Comparison of ENCODE assay signal across 34 cellular contexts in genomic region chr3:122926811-122927210, GRCh38.
"Had no signal": no experiment of that assay in that cellular context is flagged by ENCODE, and none has a peak within 500 bp of the region (broad histone marks: within the 10 kb centered on the region; RNA-seq: fewer than 3 reads in every experiment).

No MANE protein-coding gene starts in this region.

- H3K27ac ChIP-seq: adrenal gland, body of pancreas, brain microvascular endothelial cell, breast epithelium, VCaP had no signal

- H3K27ac Mint-ChIP-seq: activated B cell treated with CpG ODN at 0.5 μM for 24 hours; activated CD4-positive, alpha-beta memory T cell treated with anti-CD3 and anti-CD28 coated beads for 36 hours; activated CD4-positive, alpha-beta T cell treated with anti-CD3 and anti-CD28 coated beads, Interleukin-2, amount 10 ng/mL, durations not matched to agents 24 days and 14 days; activated CD8-positive, alpha-beta T cell treated with anti-CD3 and anti-CD28 coated beads for 36 hours; activated naive CD4-positive, alpha-beta T cell treated with anti-CD3 and anti-CD28 coated beads for 36 hours; activated naive CD4-positive, alpha-beta T cell treated with anti-CD3 and anti-CD28 coated beads, Interleukin-2, amount 50 U/mL, for 72 hours; activated naive CD8-positive, alpha-beta T cell treated with anti-CD3 and anti-CD28 coated beads for 36 hours; activated T-cell treated with anti-CD3 and anti-CD28 coated beads, Interleukin-2, amount 50 U/mL, for 72 hours; activated T-helper 1 cell treated with anti-CD3 and anti-CD28 coated beads, Interleukin-12 subunit alpha, Interleukin-12 subunit beta, Interleukin-2, Interleukin-4 antibody, amounts not matched to agents 30 ng/mL and 10 ng/mL and 1 ng/mL, durations not matched to agents 14 hours and 24 hours and 36 hours; activated T-helper 17 cell treated with anti-CD3 and anti-CD28 coated beads, Interleukin-2, amount 50 U/mL, for 72 hours; T-helper 2 cell treated with Interferon-gamma antibody and Interleukin-4, amounts not matched to agents 5 μg/mL and 100 μg/mL, for 36 hours had no signal

- DNase-seq: activated B cell treated with CpG ODN at 0.5 μM for 24 hours; activated CD4-positive, alpha-beta memory T cell treated with anti-CD3 and anti-CD28 coated beads for 36 hours; activated CD4-positive, alpha-beta T cell treated with anti-CD3 and anti-CD28 coated beads for 4 hours; activated CD4-positive, alpha-beta T cell treated with anti-CD3 and anti-CD28 coated beads, Interleukin-2, amount 10 ng/mL, durations not matched to agents 24 days and 14 days; activated CD4-positive, alpha-beta T cell treated with anti-CD3 and anti-CD28 coated beads, Interleukin-2, amount 50 U/mL, for 1 hour; activated CD4-positive, alpha-beta T cell treated with anti-CD3 and anti-CD28 coated beads, Interleukin-2, amount 50 U/mL, for 4 hours; activated CD4-positive, CD25-positive, alpha-beta regulatory T cell treated with anti-CD3 and anti-CD28 coated beads, Interleukin-2, amount 50 U/mL, for 72 hours; activated CD8-positive, alpha-beta memory T cell treated with anti-CD3 and anti-CD28 coated beads, Interleukin-2, amount 50 U/mL, for 4 hours; activated CD8-positive, alpha-beta T cell treated with anti-CD3 and anti-CD28 coated beads for 36 hours; activated gamma-delta T cell treated with Interleukin-2 at 50 U/mL for 16 hours; activated naive CD4-positive, alpha-beta T cell; activated naive CD4-positive, alpha-beta T cell treated with anti-CD3 and anti-CD28 coated beads for 36 hours; activated naive CD4-positive, alpha-beta T cell treated with anti-CD3 and anti-CD28 coated beads, Interleukin-2, amount 50 U/mL, for 16 hours; activated naive CD8-positive, alpha-beta T cell treated with anti-CD3 and anti-CD28 coated beads for 36 hours; activated T-cell treated with anti-CD3 and anti-CD28 coated beads for 4 hours; activated T-cell treated with anti-CD3 and anti-CD28 coated beads, Interleukin-2, amount 50 U/mL, for 1 hour; activated T-cell treated with anti-CD3 and anti-CD28 coated beads, Interleukin-2, amount 50 U/mL, for 4 hours; activated T-cell treated with anti-CD3 and anti-CD28 coated beads, Interleukin-2, amount 50 U/mL, for 72 hours; adrenal gland; amniotic stem cell; aorta; body of pancreas; brain microvascular endothelial cell; central memory CD4-positive, alpha-beta T cell; T-helper 2 cell; T-helper 9 cell had no signal

- H3K36me3 Mint-ChIP-seq: activated CD4-positive, alpha-beta memory T cell treated with anti-CD3 and anti-CD28 coated beads for 36 hours; activated naive CD4-positive, alpha-beta T cell treated with anti-CD3 and anti-CD28 coated beads, Interleukin-2, amount 50 U/mL, for 72 hours; activated naive CD8-positive, alpha-beta T cell treated with anti-CD3 and anti-CD28 coated beads for 36 hours had no signal

- H3K9me3 ChIP-seq: adrenal gland, body of pancreas, breast epithelium had no signal

- H3K4me1 ChIP-seq: breast epithelium had no signal

- H3K4me1 Mint-ChIP-seq: activated CD4-positive, alpha-beta T cell treated with anti-CD3 and anti-CD28 coated beads, Interleukin-2, amount 10 ng/mL, durations not matched to agents 24 days and 14 days; activated naive CD8-positive, alpha-beta T cell treated with anti-CD3 and anti-CD28 coated beads for 36 hours; activated T-helper 17 cell treated with anti-CD3 and anti-CD28 coated beads, Interleukin-2, amount 50 U/mL, for 72 hours had no signal

- H3K27me3 Mint-ChIP-seq: activated CD8-positive, alpha-beta T cell treated with anti-CD3 and anti-CD28 coated beads for 36 hours; activated naive CD8-positive, alpha-beta T cell treated with anti-CD3 and anti-CD28 coated beads for 36 hours had no signal

- ATAC-seq: activated CD8-positive, alpha-beta T cell treated with anti-CD3 and anti-CD28 coated beads for 36 hours; activated naive CD4-positive, alpha-beta T cell treated with anti-CD3 and anti-CD28 coated beads, Interleukin-2, amount 50 U/mL, for 72 hours; activated T-cell treated with anti-CD3 and anti-CD28 coated beads, Interleukin-2, amount 50 U/mL, for 4 hours; activated T-cell treated with anti-CD3 and anti-CD28 coated beads, Interleukin-2, amount 50 U/mL, for 72 hours; activated T-helper 17 cell treated with anti-CD3 and anti-CD28 coated beads, Interleukin-2, amount 50 U/mL, for 72 hours; body of pancreas had no signal

- H3K4me3 ChIP-seq: adrenal gland, body of pancreas, breast epithelium had no signal

- H3K36me3 ChIP-seq: adrenal gland, brain microvascular endothelial cell, breast epithelium had no signal

- H3K9me3 Mint-ChIP-seq: activated B cell treated with CpG ODN at 0.5 μM for 24 hours; activated CD4-positive, alpha-beta memory T cell treated with anti-CD3 and anti-CD28 coated beads for 36 hours; activated CD4-positive, alpha-beta T cell treated with anti-CD3 and anti-CD28 coated beads, Interleukin-2, amount 10 ng/mL, durations not matched to agents 24 days and 14 days; activated CD8-positive, alpha-beta T cell treated with anti-CD3 and anti-CD28 coated beads for 36 hours; activated naive CD4-positive, alpha-beta T cell treated with anti-CD3 and anti-CD28 coated beads for 36 hours; activated naive CD4-positive, alpha-beta T cell treated with anti-CD3 and anti-CD28 coated beads, Interleukin-2, amount 50 U/mL, for 72 hours; activated naive CD8-positive, alpha-beta T cell treated with anti-CD3 and anti-CD28 coated beads for 36 hours; activated T-cell treated with anti-CD3 and anti-CD28 coated beads, Interleukin-2, amount 50 U/mL, for 4 hours; activated T-cell treated with anti-CD3 and anti-CD28 coated beads, Interleukin-2, amount 50 U/mL, for 72 hours; activated T-helper 1 cell treated with anti-CD3 and anti-CD28 coated beads, Interleukin-12 subunit alpha, Interleukin-12 subunit beta, Interleukin-2, Interleukin-4 antibody, amounts not matched to agents 30 ng/mL and 10 ng/mL and 1 ng/mL, durations not matched to agents 14 hours and 24 hours and 36 hours; activated T-helper 17 cell treated with anti-CD3 and anti-CD28 coated beads, Interleukin-2, amount 50 U/mL, for 72 hours; T-helper 2 cell treated with Interferon-gamma antibody and Interleukin-4, amounts not matched to agents 5 μg/mL and 100 μg/mL, for 36 hours had no signal

- H3K27me3 ChIP-seq: body of pancreas had no signal

- FAIRE-seq: astrocyte, TTC549 had no signal

- H3K4me3 Mint-ChIP-seq: activated B cell treated with CpG ODN at 0.5 μM for 24 hours; activated CD4-positive, alpha-beta memory T cell treated with anti-CD3 and anti-CD28 coated beads for 36 hours; activated CD4-positive, alpha-beta T cell treated with anti-CD3 and anti-CD28 coated beads, Interleukin-2, amount 10 ng/mL, durations not matched to agents 24 days and 14 days; activated CD8-positive, alpha-beta T cell treated with anti-CD3 and anti-CD28 coated beads for 36 hours; activated naive CD4-positive, alpha-beta T cell treated with anti-CD3 and anti-CD28 coated beads for 36 hours; activated naive CD8-positive, alpha-beta T cell treated with anti-CD3 and anti-CD28 coated beads for 36 hours; activated T-cell treated with anti-CD3 and anti-CD28 coated beads, Interleukin-2, amount 50 U/mL, for 4 hours; activated T-cell treated with anti-CD3 and anti-CD28 coated beads, Interleukin-2, amount 50 U/mL, for 72 hours; activated T-helper 1 cell treated with anti-CD3 and anti-CD28 coated beads, Interleukin-12 subunit alpha, Interleukin-12 subunit beta, Interleukin-2, Interleukin-4 antibody, amounts not matched to agents 30 ng/mL and 10 ng/mL and 1 ng/mL, durations not matched to agents 14 hours and 24 hours and 36 hours; activated T-helper 17 cell treated with anti-CD3 and anti-CD28 coated beads, Interleukin-2, amount 50 U/mL, for 72 hours; T-helper 2 cell treated with Interferon-gamma antibody and Interleukin-4, amounts not matched to agents 5 μg/mL and 100 μg/mL, for 36 hours had no signal
